In genomic region chr1:111553199-111553598, GRCh38 we compare ENCODE assay signal across 15 cellular contexts. TPM values are rescaled to one million over a fixed set of nuclear protein-coding genes. Genes with fewer than 3 reads are reported as not detected.
DNase-seq lines count a peak whose midpoint lies in the region; ATAC-seq and TF ChIP-seq lines count a peak whose summit lies in the region.
"Had no signal": no experiment of that assay in that cellular context is flagged by ENCODE, and none has a peak within 500 bp of the region (broad histone marks: within the 10 kb centered on the region; RNA-seq: fewer than 3 reads in every experiment).

No MANE protein-coding gene starts in this region.

- no peaks in the 10 kb centered on the region for H3K9me3 Mint-ChIP-seq in chondrocyte (ENCODE audit: low read depth)
- H3K9me3 Mint-ChIP-seq: activated CD4-positive, alpha-beta memory T cell treated with anti-CD3 and anti-CD28 coated beads, Interleukin-2, amount 10 ng/mL, durations not matched to agents 7 days and 5 days had no signal

- peaks cover 11% of the 10 kb centered on the region for H3K4me1 ChIP-seq in muscle layer of colon (ENCODE audit: insufficient read depth, low read length)

- H3K27me3 Mint-ChIP-seq in chondrocyte (ENCODE audit: low read depth): peaks cover 2% of the 10 kb centered on the region

- H3K4me3 Mint-ChIP-seq in chondrocyte (ENCODE audit: unreplicated experiment): no peak overlapping the region
- H3K4me3 Mint-ChIP-seq: activated CD4-positive, alpha-beta memory T cell treated with anti-CD3 and anti-CD28 coated beads, Interleukin-2, amount 10 ng/mL, durations not matched to agents 7 days and 5 days had no signal

- H3K9me3 ChIP-seq in muscle layer of colon (ENCODE audit: low read length): no peaks in the 10 kb centered on the region

- DNase-seq in AG10803 (ENCODE audit: low read depth) (peak; percentile 83), M059J (ENCODE audit: low read depth) (peak; percentile 85), chondrocyte (ENCODE audit: low spot score) (no peak), NCI-H1105 treated with DMSO at 0.1 percent for 48 hours (lab: John Stamatoyannopoulos, UW) (no peak), NCI-H526 treated with DMSO at 0.1 percent for 48 hours (lab: John Stamatoyannopoulos, UW) (no peak)
- no peak for DNase-seq in stimulated activated CD4-positive, alpha-beta T cell treated with anti-CD3 and anti-CD28 coated beads, Interleukin-15, amount 100 ng/mL, for 24 hours
- DNase-seq: activated CD4-positive, alpha-beta memory T cell treated with anti-CD3 and anti-CD28 coated beads, Interleukin-2, amount 10 ng/mL, durations not matched to agents 7 days and 5 days; activated naive CD4-positive, alpha-beta T cell; cortex of kidney; left colon had no signal

- peaks cover 9% of the 10 kb centered on the region for H3K4me1 Mint-ChIP-seq in chondrocyte (ENCODE audit: low read depth)

- no peak overlapping the region for H3K9ac ChIP-seq in muscle layer of colon (ENCODE audit: low read length)

- no peaks in the 10 kb centered on the region for H3K36me3 ChIP-seq in muscle layer of colon (ENCODE audit: insufficient read depth, low read length)

- TF ChIP-seq CTCF in AG10803 (conservative IDR thresholded peaks at IDR 0.05; ENCODE audit: low read length) (no peak), chondrocyte (IDR thresholded peaks at IDR 0.05) (no peak)

- peak overlapping the region; percentile 65 for H3K27ac Mint-ChIP-seq in chondrocyte (ENCODE audit: unreplicated experiment)
- H3K27ac Mint-ChIP-seq: activated CD4-positive, alpha-beta memory T cell treated with anti-CD3 and anti-CD28 coated beads, Interleukin-2, amount 10 ng/mL, durations not matched to agents 7 days and 5 days had no signal

- no peaks in the 10 kb centered on the region for H3K27me3 ChIP-seq in muscle layer of colon (ENCODE audit: control insufficient read depth in 1 of 2, insufficient read depth in 2 of 2, low read length in 2 of 2)

- H3K4me3 ChIP-seq in AG10803 (ENCODE audit: low read length) (no peak overlapping the region), muscle layer of colon (ENCODE audit: low read depth in 1 of 2, low read length in 2 of 2) (no peak overlapping the region)

- peak overlapping the region; percentile 26 for H3K27ac ChIP-seq in muscle layer of colon (ENCODE audit: low read depth, low read length)
- H3K27ac ChIP-seq: C4-2B had no signal

- ATAC-seq in HG03159 (IDR thresholded peaks at IDR 0.05; ENCODE audit: unreplicated experiment): no peak
- ATAC-seq: left colon had no signal

- H3K36me3 Mint-ChIP-seq in chondrocyte (ENCODE audit: low read depth): no peaks in the 10 kb centered on the region

RNA-seq across cellular contexts. Expression of gene ADORA3, which starts 49.8 kb away (rescaled TPM):
- total RNA-seq in M059J (2014; rRNA removed; shearing (Covaris generic)): not detected in 2 replicates
- total RNA-seq in chondrocyte: not detected in 3 replicates
- total RNA-seq: G401 had no signal

RNA-seq across cellular contexts. Expression of gene TMIGD3, which starts 49.8 kb away (rescaled TPM):
- not detected in 2 replicates for total RNA-seq in M059J (2014; rRNA removed; shearing (Covaris generic))
- not detected in 3 replicates for total RNA-seq in chondrocyte
- total RNA-seq: activated CD4-positive, alpha-beta memory T cell treated with anti-CD3 and anti-CD28 coated beads, Interleukin-2, amount 10 ng/mL, durations not matched to agents 7 days and 5 days; G401; OCI-LY7 had no signal

Comparison
In these comparisons a context has a peak if more than half of its experiments do, and no peak if none do; other contexts are left out.
1. DNase-seq: peak in AG10803 (single experiment) and M059J (single experiment); none in chondrocyte (single experiment), stimulated activated CD4-positive, alpha-beta T cell treated with anti-CD3 and anti-CD28 coated beads, Interleukin-15, amount 100 ng/mL, for 24 hours (single experiment), NCI-H1105 treated with DMSO at 0.1 percent for 48 hours (single experiment) and NCI-H526 treated with DMSO at 0.1 percent for 48 hours (single experiment).